1 cellular context compared by ENCODE assay signal in genomic region chr3:184322731-184323487, GRCh38.
TF ChIP-seq lines count a peak whose summit lies in the region.

No MANE protein-coding gene starts in this region.

TF ChIP-seq in K562, 482 proteins besides CTCF, POLR2A, EP300 and RAD21:
- no peak for TF ChIP-seq KDM5B (IDR thresholded peaks at IDR 0.05; ENCODE audit: insufficient replicate concordance, low read depth, low read length)
- TF ChIP-seq PPARD (CRISPR knock-in tag; IDR thresholded peaks at IDR 0.05): no peak
- no peak for TF ChIP-seq NFRKB (IDR thresholded peaks at IDR 0.05; ENCODE audit: low read depth)
- no peak for TF ChIP-seq MTA3 (IDR thresholded peaks at IDR 0.05; ENCODE audit: borderline replicate concordance)
- no peak for TF ChIP-seq TAF9B (IDR thresholded peaks at IDR 0.05; ENCODE audit: partially characterized antibody)
- TF ChIP-seq POLR2G (IDR thresholded peaks at IDR 0.05; ENCODE audit: low read depth, low read length): peak; percentile 66
- no peak for TF ChIP-seq PHF21A (IDR thresholded peaks at IDR 0.05; ENCODE audit: borderline replicate concordance, low read depth)
- TF ChIP-seq KDM4B (IDR thresholded peaks at IDR 0.05; ENCODE audit: borderline replicate concordance in 2 of 2, low read depth in 1 of 2): no peak
- TF ChIP-seq TOE1 (IDR thresholded peaks at IDR 0.05; ENCODE audit: borderline replicate concordance): no peak
- no peak for TF ChIP-seq TOE1 (CRISPR knock-in tag; IDR thresholded peaks at IDR 0.05; ENCODE audit: borderline replicate concordance, low read depth)
- no peak for TF ChIP-seq BCOR (IDR thresholded peaks at IDR 0.05)
- no peak for TF ChIP-seq ZNF586 (CRISPR knock-in tag; conservative IDR thresholded peaks at IDR 0.05)
- no peak for TF ChIP-seq FOXA1 (IDR thresholded peaks at IDR 0.05; ENCODE audit: borderline replicate concordance)
- no peak for TF ChIP-seq TCF3 (CRISPR knock-in tag; IDR thresholded peaks at IDR 0.05)
- TF ChIP-seq HEY1 (CRISPR knock-in tag; IDR thresholded peaks at IDR 0.05; ENCODE audit: borderline replicate concordance): no peak
- no peak for TF ChIP-seq DEAF1 (CRISPR knock-in tag; IDR thresholded peaks at IDR 0.05)
- TF ChIP-seq U2AF1 (optimal IDR thresholded peaks at IDR 0.05; ENCODE audit: low read depth, low read length): no peak
- no peak for TF ChIP-seq MIER1 (IDR thresholded peaks at IDR 0.05; ENCODE audit: low read depth)
- no peak for TF ChIP-seq BHLHE40 (IDR thresholded peaks at IDR 0.05; ENCODE audit: low read length)
- no peak for TF ChIP-seq NFIC (IDR thresholded peaks at IDR 0.05)
- no peak for TF ChIP-seq MEF2A (IDR thresholded peaks at IDR 0.05; ENCODE audit: control insufficient read depth, low read depth, low read length)
- TF ChIP-seq RBM22 (IDR thresholded peaks at IDR 0.05; ENCODE audit: low read depth, low read length, poor library complexity, severe bottlenecking): peak; percentile 71
- no peak for TF ChIP-seq EHMT2 (IDR thresholded peaks at IDR 0.05)
- no peak for TF ChIP-seq NFYB (IDR thresholded peaks at IDR 0.05; ENCODE audit: extremely low read depth, insufficient read length)
- TF ChIP-seq PHF20 (IDR thresholded peaks at IDR 0.05; ENCODE audit: partially characterized antibody): no peak
- TF ChIP-seq RBFOX2 (IDR thresholded peaks at IDR 0.05; ENCODE audit: low read depth, low read length): peak; percentile 73
- no peak for TF ChIP-seq CBX8 (IDR thresholded peaks at IDR 0.05; ENCODE audit: borderline replicate concordance, extremely low read depth, low read depth, low read length, poor library complexity, severe bottlenecking)
